ENCODE assay signal across 1 cellular context in genomic region chr14:73142216-73142615, GRCh38.
TF ChIP-seq lines count a peak whose summit lies in the region.

No MANE protein-coding gene starts in this region.

TF ChIP-seq in GM23338, 12 proteins besides CTCF, POLR2A, EP300 and RAD21 (continued from another document):
- TF ChIP-seq ZNF462 (CRISPR knock-in tag; IDR thresholded peaks at IDR 0.05), result no peak
